8 cellular contexts compared by ENCODE assay signal in genomic region chr1:151443846-151444790, GRCh38. TPM values are rescaled to one million over a fixed set of nuclear protein-coding genes. Genes with fewer than 3 reads are reported as not detected.
DNase-seq lines count a peak whose midpoint lies in the region; ATAC-seq and TF ChIP-seq lines count a peak whose summit lies in the region.

No MANE protein-coding gene starts in this region.

- peak; percentile 85 for DNase-seq in G401 (ENCODE audit: low spot score)
- DNase-seq in NCI-H510A (lab: John Stamatoyannopoulos, UW) = peak; percentile 22
- DNase-seq in activated CD4-positive, alpha-beta T cell treated with anti-CD3 and anti-CD28 coated beads for 1 hour = peak; percentile 32
- peak; percentile 88 for DNase-seq in dedifferentiated amniotic fluid mesenchymal stem cell (ENCODE audit: extremely low spot score)
- DNase-seq in right lobe of liver = peak in 1 of 3 donors; percentile 53
- peak; percentile 15 for DNase-seq in stimulated activated CD8-positive, alpha-beta memory T cell treated with anti-CD3 and anti-CD28 coated beads, Interleukin-12 subunit alpha, Interleukin-12 subunit beta, amount 100 ng/mL, for 4 hours (ENCODE audit: low read depth)
- no peak for DNase-seq in GOT3 (lab: John Stamatoyannopoulos, UW)

- H3K4me1 ChIP-seq in right lobe of liver = peaks cover 0 to 13% (median 0%) of the 10 kb centered on the region in 4 donors

- H3K36me3 ChIP-seq in right lobe of liver = peaks cover 0 to 12% (median 2%) of the 10 kb centered on the region in 4 donors

- H3K9me3 ChIP-seq in right lobe of liver = no peaks in the 10 kb centered on the region

- intact Hi-C loops in right lobe of liver (cut with DNase I) = loop anchor here in 1 of 2 donors (10.0 kb wide), 1 partner anchor 91 kb away; no protein-coding TSS in a partner anchor

- no peaks in the 10 kb centered on the region for H3K27me3 ChIP-seq in right lobe of liver

- TF ChIP-seq CTCF in right lobe of liver (IDR thresholded peaks at IDR 0.05) = peak; percentile 69 to 78 (median 73)

- peak; percentile 68 for ATAC-seq in HG03196 (IDR thresholded peaks at IDR 0.05; ENCODE audit: unreplicated experiment)
- peak; percentile 93 to 98 (median 95) for ATAC-seq in right lobe of liver

- peak overlapping the region in 1 of 3 donors; percentile 9 for H3K27ac ChIP-seq in right lobe of liver

- no peak overlapping the region for H3K4me3 ChIP-seq in right lobe of liver

- 31% methylated on average over 4 of the region's 4 CpGs for WGBS in right lobe of liver (ENCODE audit: insufficient coverage, low coverage, low lambda C conversion rate, missing lambda C conversion rate)

- in situ Hi-C loops in G401 (cut with HindIII; ENCODE audit: low sequenced_read_pairs) = no loop called here

- no peak for TF ChIP-seq POLR2A in right lobe of liver (IDR thresholded peaks at IDR 0.05)

RNA-seq across cellular contexts. Expression of gene POGZ, which starts 15.2 kb away (rescaled TPM):
- total RNA-seq in G401 (2014; rRNA removed; shearing (Covaris generic)) = 6.9 and 14.0 TPM in 2 replicates
- total RNA-seq in right lobe of liver = 10 to 100 TPM; 13.5 to 44.9 (median 29.9) TPM

RNA-seq across cellular contexts. Expression of gene PSMB4, which starts 44.7 kb away (rescaled TPM):
- 518 and 580 TPM in 2 replicates for total RNA-seq in G401 (2014; rRNA removed; shearing (Covaris generic))
- total RNA-seq in right lobe of liver = 100 to 1,000 TPM; 125 to 174 (median 151) TPM
